1 cellular context compared by ENCODE assay signal in genomic region chr1:109786531-109787021, GRCh38.
TF ChIP-seq lines count a peak whose summit lies in the region.

No MANE protein-coding gene starts in this region.

TF ChIP-seq in H1, 55 proteins besides CTCF, POLR2A, EP300 and RAD21 (continued from another document):
- TF ChIP-seq USF2 (IDR thresholded peaks at IDR 0.05; ENCODE audit: low read length) (no peak), SAP30 (IDR thresholded peaks at IDR 0.05; ENCODE audit: insufficient read depth, insufficient replicate concordance, low read length) (no peak), ASH2L (IDR thresholded peaks at IDR 0.05; ENCODE audit: low read length) (no peak), KDM4A (IDR thresholded peaks at IDR 0.05; ENCODE audit: low read depth, low read length, severe bottlenecking) (no peak), KDM5A (IDR thresholded peaks at IDR 0.05; ENCODE audit: low read length) (no peak), TCF12 (IDR thresholded peaks at IDR 0.05; ENCODE audit: low read depth, low read length) (no peak), TBP (IDR thresholded peaks at IDR 0.05; ENCODE audit: low read depth, low read length) (no peak), SIRT6 (IDR thresholded peaks at IDR 0.05; ENCODE audit: low read length) (no peak), CBX5 (IDR thresholded peaks at IDR 0.05; ENCODE audit: low read depth, low read length) (no peak)
